Comparison of ENCODE assay signal across 8 cellular contexts in the genomic region with DNA sequence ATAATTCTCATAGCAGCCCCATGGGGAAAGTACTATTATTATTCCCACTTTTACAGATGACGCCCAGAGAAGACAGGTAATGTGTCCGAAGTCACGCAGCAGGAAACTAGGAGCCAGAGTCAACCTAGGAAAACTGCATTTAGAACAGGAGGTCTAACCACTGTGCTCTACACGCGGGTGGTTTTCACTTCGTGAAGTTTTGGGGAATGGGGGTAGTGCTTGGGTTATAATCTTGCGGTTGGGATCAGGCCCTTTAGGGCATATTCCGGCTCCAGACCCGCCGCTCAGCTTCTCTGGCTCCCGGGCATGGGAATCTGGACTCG. TPM values are rescaled to one million over a fixed set of nuclear protein-coding genes. Genes with fewer than 3 reads are reported as not detected.
DNase-seq lines count a peak whose midpoint lies in the region; ATAC-seq and TF ChIP-seq lines count a peak whose summit lies in the region.

No MANE protein-coding gene starts in this region.

- H3K4me2 ChIP-seq in GM23338: peak overlapping the region; percentile 93
- H3K4me2 ChIP-seq in hepatocyte: peak overlapping the region; percentile 97

- H2AFZ ChIP-seq in GM23338 (no peak overlapping the region), hepatocyte (peak overlapping the region; percentile 45)

- H3K27me3 Mint-ChIP-seq in GM23338 (ENCODE audit: insufficient read depth, low read depth, poor library complexity) (peaks cover 40% of the 10 kb centered on the region), WTC11 (ENCODE audit: low read depth) (no peaks in the 10 kb centered on the region)

- H3K36me3 ChIP-seq in GM23338 (ENCODE audit: insufficient read depth) (peaks cover 21% of the 10 kb centered on the region; the same call in 1 of the 2 replicates), hepatocyte (replicated peaks; ENCODE audit: insufficient read depth, low read depth) (no peaks in the 10 kb centered on the region), spleen (no peaks in the 10 kb centered on the region)

- H3K4me1 Mint-ChIP-seq in GM23338 (peaks cover 76% of the 10 kb centered on the region), WTC11 (peaks cover 76% of the 10 kb centered on the region)

- H3K9me3 ChIP-seq in hepatocyte (ENCODE audit: low read depth) (no peaks in the 10 kb centered on the region), spleen (no peaks in the 10 kb centered on the region)

- H3K4me1 ChIP-seq in GM23338 (ENCODE audit: insufficient read depth) (peaks cover 47% of the 10 kb centered on the region), hepatocyte (ENCODE audit: insufficient read depth) (peaks cover 43% of the 10 kb centered on the region), spleen (peaks cover 21 to 75% (median 43%) of the 10 kb centered on the region in 6 donors)

- peaks cover 84% of the 10 kb centered on the region for H3K36me3 Mint-ChIP-seq in GM23338 (ENCODE audit: low read depth)
- peaks cover 68% of the 10 kb centered on the region for H3K36me3 Mint-ChIP-seq in WTC11

- WGBS in hepatocyte (ENCODE audit: low lambda C conversion rate, missing lambda C conversion rate): 19% methylated on average over 12 of the region's 12 CpGs
- WGBS in spleen, 5 donors: 11 to 19% (median 13%) methylated on average over 8 to 12 of the region's 12 CpGs

- CTCF ChIA-PET in WTC11 (lab: Charles Lee): interaction anchor here (0.5 to 7.7 kb wide), 54 partner anchors 9 to 590 kb away, joined by 3 to 131 read pairs (median 5); a partner anchor contains a TSS

- no peaks in the 10 kb centered on the region for H3K9me2 ChIP-seq in GM23338 (ENCODE audit: insufficient read depth)
- H3K9me2 ChIP-seq in hepatocyte (replicated peaks; ENCODE audit: insufficient read depth): no peaks in the 10 kb centered on the region

- POLR2A ChIA-PET in WTC11 (lab: Charles Lee): interaction anchor here (0.6 to 2.4 kb wide), 24 partner anchors 8 to 265 kb away, joined by 3 to 21 read pairs (median 4); no protein-coding TSS in a partner anchor

- H3K4me3 ChIP-seq in GM23338: peak overlapping the region; percentile 85
- H3K4me3 ChIP-seq in hepatocyte: peak overlapping the region; percentile 70
- H3K4me3 ChIP-seq in spleen: peak overlapping the region; percentile 84 to 99 (median 89)

- H3K27me3 ChIP-seq in GM23338 (ENCODE audit: insufficient read depth) (no peaks in the 10 kb centered on the region), hepatocyte (no peaks in the 10 kb centered on the region), spleen (replicated peaks in 1 of 7) (peaks cover 6 to 48% (median 41%) of the 10 kb centered on the region in 7 donors)

- TF ChIP-seq CTCF in GM23338 (conservative IDR thresholded peaks at IDR 0.05; ENCODE audit: low read depth in 2 of 2): no peak
- no peak for TF ChIP-seq CTCF in WTC11 (IDR thresholded peaks at IDR 0.05)
- no peak for TF ChIP-seq CTCF in hepatocyte (IDR thresholded peaks at IDR 0.05; ENCODE audit: poor library complexity)
- no peak for TF ChIP-seq CTCF in spleen (IDR thresholded peaks at IDR 0.05 in 8 of 11, conservative IDR thresholded peaks at IDR 0.05 in 3 of 11)

- intact Hi-C loops in spleen (cut with DNase I; ENCODE audit: low total_unique reads): loop anchor here (10.0 kb wide), 1 partner anchor 227 kb away; a partner anchor contains a TSS

- ATAC-seq in GM23338 (no peak), WTC11 (no peak)

- DNase-seq in GM23338 (ENCODE audit: low spot score) (no peak), WTC11 (ENCODE audit: low spot score) (no peak), hepatocyte (ENCODE audit: low spot score) (no peak), spleen (no peak), kidney tubule cell (ENCODE audit: low spot score) (no peak), nucleus accumbens (lab: John Stamatoyannopoulos, UW) (no peak)
- DNase-seq in stimulated activated CD4-positive, alpha-beta T cell treated with anti-CD3 and anti-CD28 coated beads, Interleukin-12 subunit alpha, Interleukin-12 subunit beta, amount 100 ng/mL, for 4 hours: no peak
- DNase-seq in activated CD4-positive, CD25-positive, alpha-beta regulatory T cell treated with anti-CD3 and anti-CD28 coated beads, Interleukin-2, amount 50 U/mL, for 72 hours: no peak

- peaks cover 27% of the 10 kb centered on the region; the same call in 1 of the 2 replicates for H4K20me1 ChIP-seq in GM23338 (replicated peaks; ENCODE audit: insufficient read depth)
- no peaks in the 10 kb centered on the region for H4K20me1 ChIP-seq in hepatocyte (ENCODE audit: insufficient read depth, poor library complexity, severe bottlenecking)

- H3K27ac ChIP-seq in GM23338 (ENCODE audit: low read depth) (peak overlapping the region; percentile 78), hepatocyte (peak overlapping the region; percentile 94), spleen (peak overlapping the region; percentile 53 to 90 (median 84))

- H3F3A ChIP-seq in GM23338 (replicated peaks; ENCODE audit: low read depth): peaks cover 22% of the 10 kb centered on the region

- peak overlapping the region; percentile 85; the same call in 1 of the 2 replicates for H3K27ac Mint-ChIP-seq in GM23338
- H3K27ac Mint-ChIP-seq in WTC11: peak overlapping the region; percentile 94

- TF ChIP-seq POLR2A in spleen (IDR thresholded peaks at IDR 0.05): no peak

- H3K4me3 Mint-ChIP-seq in GM23338 (peak overlapping the region; percentile 69), WTC11 (peak overlapping the region; percentile 72)

- peaks cover 57% of the 10 kb centered on the region for H3K79me2 ChIP-seq in GM23338 (replicated peaks; ENCODE audit: insufficient read depth)
- peaks cover 68% of the 10 kb centered on the region for H3K79me2 ChIP-seq in hepatocyte

- H3K9me3 Mint-ChIP-seq in GM23338: no peaks in the 10 kb centered on the region; the same call in 2 of the 3 replicates
- H3K9me3 Mint-ChIP-seq in WTC11: no peaks in the 10 kb centered on the region

TF ChIP-seq in GM23338, 12 proteins besides CTCF, POLR2A, EP300 and RAD21 (continues in another document):
- TF ChIP-seq, protein P1, sequence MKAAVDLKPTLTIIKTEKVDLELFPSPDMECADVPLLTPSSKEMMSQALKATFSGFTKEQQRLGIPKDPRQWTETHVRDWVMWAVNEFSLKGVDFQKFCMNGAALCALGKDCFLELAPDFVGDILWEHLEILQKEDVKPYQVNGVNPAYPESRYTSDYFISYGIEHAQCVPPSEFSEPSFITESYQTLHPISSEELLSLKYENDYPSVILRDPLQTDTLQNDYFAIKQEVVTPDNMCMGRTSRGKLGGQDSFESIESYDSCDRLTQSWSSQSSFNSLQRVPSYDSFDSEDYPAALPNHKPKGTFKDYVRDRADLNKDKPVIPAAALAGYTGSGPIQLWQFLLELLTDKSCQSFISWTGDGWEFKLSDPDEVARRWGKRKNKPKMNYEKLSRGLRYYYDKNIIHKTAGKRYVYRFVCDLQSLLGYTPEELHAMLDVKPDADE (IDR thresholded peaks at IDR 0.05): no peak
- no peak for TF ChIP-seq ZNF331 (CRISPR knock-in tag; IDR thresholded peaks at IDR 0.05; ENCODE audit: low read depth)

TF ChIP-seq in WTC11, 78 proteins besides CTCF, POLR2A, EP300 and RAD21:
- TF ChIP-seq, protein P2, sequence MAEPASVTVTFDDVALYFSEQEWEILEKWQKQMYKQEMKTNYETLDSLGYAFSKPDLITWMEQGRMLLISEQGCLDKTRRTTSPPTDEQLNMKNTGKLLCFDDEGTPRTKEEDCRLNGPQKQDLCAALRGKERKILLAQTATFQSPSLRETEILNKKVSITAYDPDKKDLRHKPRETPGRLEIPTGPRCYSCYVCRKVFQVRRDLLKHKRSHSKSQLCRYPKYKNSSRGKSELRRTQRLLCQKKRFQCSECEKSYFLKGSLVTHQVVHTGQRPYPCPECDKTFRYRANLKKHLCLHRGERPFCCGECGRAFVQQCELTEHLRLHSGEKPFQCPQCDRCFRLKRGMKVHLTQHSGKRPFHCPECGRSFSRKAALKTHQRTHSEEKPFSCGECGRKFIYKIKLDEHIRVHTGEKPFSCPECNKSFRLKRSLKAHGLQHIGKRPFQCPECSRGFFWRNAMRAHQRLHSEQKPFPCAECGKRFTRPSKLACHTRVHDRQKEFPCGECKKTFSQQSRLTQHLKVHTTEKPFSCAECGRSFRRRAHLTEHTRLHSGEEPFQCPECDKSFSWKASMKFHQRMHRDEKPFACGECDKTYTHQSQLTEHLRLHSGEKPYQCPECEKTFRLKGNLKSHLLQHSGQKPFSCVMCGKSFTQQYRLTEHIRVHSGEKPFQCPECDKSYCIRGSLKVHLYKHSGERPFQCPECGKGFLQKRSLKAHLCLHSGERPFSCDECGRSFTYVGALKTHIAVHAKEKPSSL (CRISPR knock-in tag; conservative IDR thresholded peaks at IDR 0.05): no peak; the same call in 1 of the 2 replicates
- TF ChIP-seq, protein P3, sequence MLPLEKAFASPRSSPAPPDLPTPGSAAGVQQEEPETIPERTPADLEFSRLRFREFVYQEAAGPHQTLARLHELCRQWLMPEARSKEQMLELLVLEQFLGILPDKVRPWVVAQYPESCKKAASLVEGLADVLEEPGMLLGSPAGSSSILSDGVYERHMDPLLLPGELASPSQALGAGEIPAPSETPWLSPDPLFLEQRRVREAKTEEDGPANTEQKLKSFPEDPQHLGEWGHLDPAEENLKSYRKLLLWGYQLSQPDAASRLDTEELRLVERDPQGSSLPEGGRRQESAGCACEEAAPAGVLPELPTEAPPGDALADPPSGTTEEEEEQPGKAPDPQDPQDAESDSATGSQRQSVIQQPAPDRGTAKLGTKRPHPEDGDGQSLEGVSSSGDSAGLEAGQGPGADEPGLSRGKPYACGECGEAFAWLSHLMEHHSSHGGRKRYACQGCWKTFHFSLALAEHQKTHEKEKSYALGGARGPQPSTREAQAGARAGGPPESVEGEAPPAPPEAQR (CRISPR knock-in tag; IDR thresholded peaks at IDR 0.05): no peak
- TF ChIP-seq NFATC4 (CRISPR knock-in tag; IDR thresholded peaks at IDR 0.05): no peak
- no peak for TF ChIP-seq OVOL2 (CRISPR knock-in tag; IDR thresholded peaks at IDR 0.05; ENCODE audit: borderline replicate concordance)
- TF ChIP-seq, protein P4, sequence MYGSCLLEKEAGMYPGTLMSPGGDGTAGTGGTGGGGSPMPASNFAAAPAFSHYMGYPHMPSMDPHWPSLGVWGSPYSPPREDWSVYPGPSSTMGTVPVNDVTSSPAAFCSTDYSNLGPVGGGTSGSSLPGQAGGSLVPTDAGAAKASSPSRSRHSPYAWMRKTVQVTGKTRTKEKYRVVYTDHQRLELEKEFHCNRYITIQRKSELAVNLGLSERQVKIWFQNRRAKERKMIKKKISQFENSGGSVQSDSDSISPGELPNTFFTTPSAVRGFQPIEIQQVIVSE (CRISPR knock-in tag; IDR thresholded peaks at IDR 0.05; ENCODE audit: borderline replicate concordance): 0 out of 2 replicates have a peak, but pooled peaks have one; percentile 28
- no peak for TF ChIP-seq SMAD3 (CRISPR knock-in tag; IDR thresholded peaks at IDR 0.05; ENCODE audit: borderline replicate concordance)
TF ChIP-seq in WTC11: peak in this region for 1.

RNA-seq across cellular contexts. Expression of a gene that starts 5.2 kb away (rescaled TPM):
- total RNA-seq in GM23338 (2014; rRNA removed; shearing (Covaris generic)): 412 and 449 TPM in 2 replicates
- 913 and 929 TPM in 2 replicates for polyA plus RNA-seq in GM23338 (2016; fragmentation: Nextera tagmentation; extraction: Ambion mirVana)
- 370 to 421 TPM (median 382 TPM) in 3 replicates for total RNA-seq in WTC11 (2021)
- total RNA-seq in hepatocyte: 283 and 291 TPM in 2 replicates
- 353 and 477 TPM in 2 replicates for polyA plus RNA-seq in hepatocyte
- 100 to 1,000 TPM in 5 of 7 donors, 10 to 100 TPM in 2; 86.5 to 317 (median 126) TPM for total RNA-seq in spleen
- 100 to 1,000 TPM in 1 of 3 donors, 10 to 100 TPM in 2; 70.6 to 141 (median 91.0) TPM for polyA plus RNA-seq in spleen
